ENCODE assay signal across 1 cellular context in the genomic region with DNA sequence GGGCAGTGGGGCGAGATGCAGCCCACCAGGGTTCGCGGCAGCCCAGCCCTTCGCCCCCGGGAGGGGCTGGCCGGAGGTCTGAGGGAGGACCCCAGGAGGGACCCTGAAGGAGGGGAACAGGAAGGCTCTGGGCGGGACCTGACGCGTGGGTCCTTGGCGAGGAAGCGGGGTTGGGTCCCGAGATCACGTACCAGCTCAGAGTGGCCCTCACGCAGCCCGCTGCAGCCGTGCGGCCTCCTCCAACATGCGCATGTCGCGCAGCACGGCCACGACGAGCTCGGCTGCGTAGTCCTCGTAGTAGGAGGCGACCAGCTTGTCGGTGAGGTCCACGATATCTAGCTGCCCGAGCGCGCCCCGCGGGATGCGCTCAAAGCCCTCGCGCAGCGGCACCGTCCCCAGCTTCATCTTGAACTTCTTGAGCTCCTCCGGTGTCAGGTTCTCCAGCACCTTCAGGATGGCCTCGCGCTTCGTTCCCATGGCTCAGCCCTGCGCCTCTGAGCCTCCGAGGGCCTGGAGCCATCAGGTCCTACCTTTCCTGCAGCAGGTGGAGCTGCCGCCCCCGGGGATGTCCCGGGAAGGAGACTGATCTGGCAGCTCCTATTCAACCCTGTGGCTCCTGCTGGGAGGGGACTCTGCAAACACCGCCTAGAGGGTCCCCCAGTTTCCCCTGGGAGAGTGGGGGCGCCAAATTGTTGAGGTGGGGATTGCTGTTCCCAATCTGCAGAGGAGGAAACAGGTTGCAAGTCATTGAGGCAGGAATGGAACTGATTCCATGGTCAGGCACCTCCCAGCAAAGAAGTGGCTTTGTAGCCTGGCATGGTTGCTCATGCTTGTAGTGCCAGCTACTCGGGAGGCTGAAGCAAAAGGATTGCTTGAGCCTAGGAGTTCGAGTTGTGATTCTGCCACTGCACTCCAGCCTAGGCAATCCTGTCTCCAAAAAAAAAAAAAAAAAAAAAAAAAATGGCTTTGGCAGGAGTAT.
TF ChIP-seq lines count a peak whose summit lies in the region.

Gene PYDC1, minus strand, starts transcription at position 584 of the 979 bp plus-strand sequence. Its CDS starts 107 bp downstream, at position 477.

TF ChIP-seq in neural cell, 6 proteins besides CTCF, POLR2A, EP300 and RAD21 (continued from another document):
- no peak for TF ChIP-seq MXI1 (conservative IDR thresholded peaks at IDR 0.05; ENCODE audit: poor library complexity, severe bottlenecking)
